Comparison of ENCODE assay signal across 14 cellular contexts in genomic region chr2:238771193-238771592, GRCh38.
DNase-seq lines count a peak whose midpoint lies in the region; ATAC-seq and TF ChIP-seq lines count a peak whose summit lies in the region.
"Had no signal": no experiment of that assay in that cellular context is flagged by ENCODE, and none has a peak within 500 bp of the region (broad histone marks: within the 10 kb centered on the region; RNA-seq: fewer than 3 reads in every experiment).

No MANE protein-coding gene starts in this region.

- peak; percentile 40 for TF ChIP-seq CTCF in fibroblast of the aortic adventitia (IDR thresholded peaks at IDR 0.05; ENCODE audit: insufficient read depth, low read length)
- TF ChIP-seq CTCF in RWPE1 (conservative IDR thresholded peaks at IDR 0.05; ENCODE audit: low read depth): no peak

- POLR2A ChIA-PET in RWPE1 (lab: Yijun Ruan, JAX; ENCODE audit: low non-redundant PET): no interaction called here

- no peak overlapping the region for H3K27ac ChIP-seq in RWPE1
- H3K27ac ChIP-seq: 22Rv1, left lung had no signal

- CTCF ChIA-PET in RWPE1 (lab: Yijun Ruan, JAX): interaction anchor here (0.7 to 0.9 kb wide), 2 partner anchors 9 to 14 kb away, joined by 3 to 5 read pairs; no protein-coding TSS in a partner anchor

- H3K4me3 ChIP-seq in fibroblast of the aortic adventitia (ENCODE audit: low read depth, low read length): no peak overlapping the region
- H3K4me3 ChIP-seq: left lung had no signal

- DNase-seq in DMS 273 (lab: John Stamatoyannopoulos, UW; ENCODE audit: unreplicated experiment) (peak; percentile 60), DMS 273 treated with DMSO at 0.1 percent for 48 hours (lab: John Stamatoyannopoulos, UW) (no peak), RPMI7951 (ENCODE audit: low read depth) (peak; percentile 17), fibroblast of the aortic adventitia (ENCODE audit: low read depth) (peak; percentile 51), sciatic nerve (ENCODE audit: low spot score) (no peak), RWPE1 (ENCODE audit: low spot score) (no peak), T-helper 2 cell (no peak)
- no peak for DNase-seq in activated CD4-positive, alpha-beta T cell treated with anti-CD3 and anti-CD28 coated beads, Interleukin-2, amount 50 U/mL, for 4 hours
- DNase-seq: activated CD4-positive, alpha-beta T cell treated with anti-CD3 and anti-CD28 coated beads for 48 hours; activated naive CD4-positive, alpha-beta T cell treated with anti-CD3 and anti-CD28 coated beads for 36 hours; GOT3; left lung; SIG-M5 had no signal

- intact Hi-C loops in sciatic nerve (cut with DNase I): no loop called here

- peak; percentile 79 for ATAC-seq in sciatic nerve
- ATAC-seq: left lung had no signal

Comparison
In these comparisons a context has a peak if more than half of its experiments do, and no peak if none do; other contexts are left out.
1. DNase-seq: peak in DMS 273 (single experiment), RPMI7951 (single experiment) and fibroblast of the aortic adventitia (single experiment); none in DMS 273 treated with DMSO at 0.1 percent for 48 hours (single experiment), sciatic nerve (single experiment), RWPE1 (single experiment), T-helper 2 cell (0 of 5) and activated CD4-positive, alpha-beta T cell treated with anti-CD3 and anti-CD28 coated beads, Interleukin-2, amount 50 U/mL, for 4 hours (0 of 2).